ENCODE assay signal across 22 cellular contexts in the genomic region with DNA sequence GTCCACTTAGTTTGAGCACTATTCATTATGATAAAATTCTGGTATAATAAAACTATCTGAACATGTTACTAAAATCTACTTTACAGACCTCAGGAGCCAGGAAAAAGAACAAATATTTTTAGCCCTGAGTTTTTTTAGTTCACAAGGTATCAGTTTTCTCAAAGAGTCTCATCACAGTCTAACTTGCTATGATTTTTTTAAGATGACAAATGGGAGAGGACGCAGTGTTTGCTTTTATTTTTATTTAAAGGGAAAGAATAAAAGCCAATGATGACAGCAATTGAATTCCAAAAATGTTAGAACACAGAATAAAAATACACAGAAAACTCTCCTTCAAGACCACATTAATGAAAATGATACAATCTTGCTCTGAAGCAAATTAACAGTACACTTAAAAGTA. TPM values are rescaled to one million over a fixed set of nuclear protein-coding genes. Genes with fewer than 3 reads are reported as not detected.
DNase-seq lines count a peak whose midpoint lies in the region; ATAC-seq, FAIRE-seq and TF ChIP-seq lines count a peak whose summit lies in the region.
"Had no signal": no experiment of that assay in that cellular context is flagged by ENCODE, and none has a peak within 500 bp of the region (broad histone marks: within the 10 kb centered on the region; RNA-seq: fewer than 3 reads in every experiment).

No MANE protein-coding gene starts in this region.

- peak overlapping the region; percentile 70 to 100 (median 98) for H3K27ac ChIP-seq in gastrocnemius medialis
- H3K27ac ChIP-seq: dorsolateral prefrontal cortex, pancreas, transverse colon had no signal

- H3K36me3 ChIP-seq in adipocyte (ENCODE audit: control insufficient read depth, insufficient read depth, low read length, severe bottlenecking) (peaks cover 51% of the 10 kb centered on the region), gastrocnemius medialis (no peaks in the 10 kb centered on the region)
- H3K36me3 ChIP-seq: pancreas had no signal

- FAIRE-seq in H54 (lab: Jason Lieb, UNC), result peak; percentile 38
- FAIRE-seq: bronchial epithelial cell, GM12878, kidney, pancreas had no signal

- in situ Hi-C loops in gastrocnemius medialis (cut with MboI; ENCODE audit: low sequenced_read_pairs in 4 of 4), result no loop called here

- H3K4me1 ChIP-seq in adipocyte (ENCODE audit: control insufficient read depth, insufficient read depth, low read length), result peaks cover 49% of the 10 kb centered on the region
- H3K4me1 ChIP-seq in gastrocnemius medialis, result peaks cover 93 to 96% of the 10 kb centered on the region in 2 donors

- no peaks in the 10 kb centered on the region for H3K9me3 ChIP-seq in adipocyte (ENCODE audit: control insufficient read depth, low read length)
- H3K9me3 ChIP-seq in gastrocnemius medialis, result no peaks in the 10 kb centered on the region
- H3K9me3 ChIP-seq: pancreas, transverse colon had no signal

- no peak for TF ChIP-seq POLR2A in H54 (IDR thresholded peaks at IDR 0.05; ENCODE audit: low read depth, low read length)
- TF ChIP-seq POLR2A in gastrocnemius medialis (IDR thresholded peaks at IDR 0.05), result no peak

- TF ChIP-seq CTCF in gastrocnemius medialis (IDR thresholded peaks at IDR 0.05 in 4 of 5, conservative IDR thresholded peaks at IDR 0.05 in 1 of 5), result no peak
- TF ChIP-seq CTCF in omental fat pad (IDR thresholded peaks at IDR 0.05), result no peak

- intact Hi-C loops in gastrocnemius medialis (cut with DNase I; ENCODE audit: low total_unique reads), result no loop called here

- ATAC-seq in gastrocnemius medialis (peak; percentile 41 to 57), omental fat pad (ENCODE audit: low FRiP score) (no peak)
- ATAC-seq: GM12878, pancreas, sciatic nerve had no signal

- H3K9ac ChIP-seq in adipocyte (ENCODE audit: low read length), result no peak overlapping the region

- no peak overlapping the region for H3K4me3 ChIP-seq in adipocyte (ENCODE audit: low read length)
- peak overlapping the region in 2 of 4 donors; percentile 17 to 18 for H3K4me3 ChIP-seq in gastrocnemius medialis
- H3K4me3 ChIP-seq: dorsolateral prefrontal cortex, GM12878, lung, pancreas, transverse colon had no signal

- H3K27me3 ChIP-seq in adipocyte (replicated peaks; ENCODE audit: control insufficient read depth, insufficient read depth, low read length) (no peaks in the 10 kb centered on the region), gastrocnemius medialis (no peaks in the 10 kb centered on the region)
- H3K27me3 ChIP-seq: dorsolateral prefrontal cortex, pancreas, transverse colon had no signal

- no peak for DNase-seq in H54 (ENCODE audit: insufficient read length, low spot score)
- peak; percentile 42 for DNase-seq in adipocyte (ENCODE audit: low read depth)
- DNase-seq in fibroblast of peridontal ligament (ENCODE audit: extremely low read depth), result peak; percentile 41
- DNase-seq in gastrocnemius medialis, result no peak
- DNase-seq in UCSD-AML1 (lab: John Stamatoyannopoulos, UW; ENCODE audit: unreplicated experiment), result no peak
- no peak for DNase-seq in omental fat pad (ENCODE audit: low spot score)
- no peak for DNase-seq in NCI-H82 treated with DMSO at 0.1 percent for 48 hours (lab: John Stamatoyannopoulos, UW; ENCODE audit: unreplicated experiment)
- DNase-seq in NCI-H524 (lab: John Stamatoyannopoulos, UW), result no peak
- DNase-seq: DMS53; dorsolateral prefrontal cortex; kidney; NCI-H1105; NCI-H2081; NCI-H510A; pancreas; stimulated activated CD4-positive, alpha-beta T cell treated with anti-CD3 and anti-CD28 coated beads, Interleukin-1b, Interleukin-23, amount 100 ng/mL, for 48 hours; stimulated activated naive CD4-positive, alpha-beta T cell treated with Interleukin-2 at 50 U/mL for 16 hours; transverse colon had no signal

RNA-seq across cellular contexts. Expression of gene MED13, which starts 7.4 kb away (rescaled TPM):
- total RNA-seq in gastrocnemius medialis, result 100 to 1,000 TPM in 1 of 4 donors, 10 to 100 TPM in 3; 54.9 to 142 (median 67.8) TPM
- total RNA-seq in omental fat pad, result 10 to 100 TPM; 79.8 to 88.4 (median 87.4) TPM

Comparison
In these comparisons a context has a peak if more than half of its experiments do, and no peak if none do; other contexts are left out.
1. DNase-seq: peak in adipocyte (single experiment) and fibroblast of peridontal ligament (single experiment); none in H54 (single experiment), gastrocnemius medialis (0 of 2), UCSD-AML1 (single experiment), omental fat pad (single experiment), NCI-H82 treated with DMSO at 0.1 percent for 48 hours (single experiment) and NCI-H524 (0 of 2).